In the genomic region with DNA sequence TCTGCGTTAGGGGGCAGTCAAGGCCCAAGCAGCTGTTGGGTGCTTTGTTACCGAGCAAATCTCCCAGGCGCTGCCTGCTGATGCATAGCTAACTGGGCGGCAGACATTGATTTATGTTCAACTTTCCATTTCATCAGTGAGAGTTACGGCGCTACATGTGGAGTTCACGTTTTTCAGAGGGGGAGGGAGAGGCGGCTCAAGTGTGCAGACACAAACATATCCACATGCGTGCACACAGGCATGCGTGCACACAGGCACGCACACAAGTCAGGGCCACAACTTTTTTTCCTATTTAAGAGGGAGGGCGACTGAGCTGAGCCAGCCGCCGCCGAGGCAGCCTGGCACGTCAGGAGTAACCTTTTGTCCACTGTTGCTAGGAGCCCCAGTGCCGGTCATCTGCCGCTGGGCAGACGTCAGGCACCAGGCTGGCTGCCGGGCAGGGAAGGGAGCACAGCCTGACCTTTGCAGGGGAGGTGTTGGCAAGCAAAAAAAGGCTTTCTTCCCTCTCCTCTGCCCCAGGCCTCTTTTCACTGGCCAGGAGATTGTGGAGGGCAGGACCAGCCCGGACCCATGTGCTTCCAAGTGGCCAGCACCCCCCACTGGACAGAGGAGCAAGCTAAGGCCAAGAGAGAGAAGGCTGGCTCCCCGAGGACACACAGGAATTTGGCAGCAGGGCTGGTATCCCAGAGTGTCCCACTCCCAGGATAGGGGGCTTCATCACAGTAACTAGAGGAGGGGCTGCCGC, we compare ENCODE assay signal across 8 cellular contexts.
DNase-seq lines count a peak whose midpoint lies in the region; ATAC-seq and TF ChIP-seq lines count a peak whose summit lies in the region.

No MANE protein-coding gene starts in this region.

- no peaks in the 10 kb centered on the region for H3K9me3 Mint-ChIP-seq in neural crest cell

- peaks cover 2% of the 10 kb centered on the region for H3K36me3 Mint-ChIP-seq in neural crest cell (ENCODE audit: low read depth)

- peaks cover 49% of the 10 kb centered on the region for H3K4me1 Mint-ChIP-seq in neural crest cell

- no peaks in the 10 kb centered on the region for H3K27me3 Mint-ChIP-seq in neural crest cell (ENCODE audit: low read depth)

- peak overlapping the region; percentile 33 for H3K4me3 ChIP-seq in fibroblast of the aortic adventitia (ENCODE audit: low read depth, low read length)

- peak; percentile 81 for TF ChIP-seq CTCF in fibroblast of the aortic adventitia (IDR thresholded peaks at IDR 0.05; ENCODE audit: insufficient read depth, low read length)
- TF ChIP-seq CTCF in neural crest cell (conservative IDR thresholded peaks at IDR 0.05), result peak; percentile 68

- peak; percentile 81 for DNase-seq in Right ventricle myocardium inferior (ENCODE audit: missing footprints)
- DNase-seq in cardiac septum (ENCODE audit: low spot score), result no peak
- DNase-seq in SHP77 (lab: John Stamatoyannopoulos, UW), result peak; percentile 85 to 93
- peak; percentile 91 for DNase-seq in fibroblast of the aortic adventitia (ENCODE audit: low read depth)
- peak; percentile 59 for DNase-seq in neural crest cell (ENCODE audit: low read depth, low spot score)
- no peak for DNase-seq in NOMO-1 treated with dmso at 0.1 percent for 144 hours (lab: John Stamatoyannopoulos, UW; ENCODE audit: unreplicated experiment)
- DNase-seq in stimulated activated CD4-positive, alpha-beta T cell treated with anti-CD3 and anti-CD28 coated beads, Interleukin-15, amount 100 ng/mL, for 24 hours, result no peak

- peak; percentile 45 for ATAC-seq in Right ventricle myocardium inferior
- ATAC-seq in HG03442 (IDR thresholded peaks at IDR 0.05; ENCODE audit: unreplicated experiment), result no peak

- intact Hi-C loops in Right ventricle myocardium inferior (cut with DNase I), result loop anchor here (5.0 kb wide), 1 partner anchor 214 kb away; no protein-coding TSS in a partner anchor
- intact Hi-C loops in cardiac septum (cut with DNase I), result loop anchor here (10.0 kb wide), 1 partner anchor 148 kb away; no protein-coding TSS in a partner anchor

- H3K4me3 Mint-ChIP-seq in neural crest cell, result peak overlapping the region; percentile 63

- peak overlapping the region; percentile 92 for H3K27ac Mint-ChIP-seq in neural crest cell (ENCODE audit: unreplicated experiment)

Comparison
In these comparisons a context has a peak if more than half of its experiments do, and no peak if none do; other contexts are left out.
1. DNase-seq: peak in Right ventricle myocardium inferior (single experiment), SHP77 (2 of 2), fibroblast of the aortic adventitia (single experiment) and neural crest cell (single experiment); none in cardiac septum (single experiment), NOMO-1 treated with dmso at 0.1 percent for 144 hours (single experiment) and stimulated activated CD4-positive, alpha-beta T cell treated with anti-CD3 and anti-CD28 coated beads, Interleukin-15, amount 100 ng/mL, for 24 hours (single experiment).